Comparison of ENCODE assay signal across 11 cellular contexts in the genomic region with DNA sequence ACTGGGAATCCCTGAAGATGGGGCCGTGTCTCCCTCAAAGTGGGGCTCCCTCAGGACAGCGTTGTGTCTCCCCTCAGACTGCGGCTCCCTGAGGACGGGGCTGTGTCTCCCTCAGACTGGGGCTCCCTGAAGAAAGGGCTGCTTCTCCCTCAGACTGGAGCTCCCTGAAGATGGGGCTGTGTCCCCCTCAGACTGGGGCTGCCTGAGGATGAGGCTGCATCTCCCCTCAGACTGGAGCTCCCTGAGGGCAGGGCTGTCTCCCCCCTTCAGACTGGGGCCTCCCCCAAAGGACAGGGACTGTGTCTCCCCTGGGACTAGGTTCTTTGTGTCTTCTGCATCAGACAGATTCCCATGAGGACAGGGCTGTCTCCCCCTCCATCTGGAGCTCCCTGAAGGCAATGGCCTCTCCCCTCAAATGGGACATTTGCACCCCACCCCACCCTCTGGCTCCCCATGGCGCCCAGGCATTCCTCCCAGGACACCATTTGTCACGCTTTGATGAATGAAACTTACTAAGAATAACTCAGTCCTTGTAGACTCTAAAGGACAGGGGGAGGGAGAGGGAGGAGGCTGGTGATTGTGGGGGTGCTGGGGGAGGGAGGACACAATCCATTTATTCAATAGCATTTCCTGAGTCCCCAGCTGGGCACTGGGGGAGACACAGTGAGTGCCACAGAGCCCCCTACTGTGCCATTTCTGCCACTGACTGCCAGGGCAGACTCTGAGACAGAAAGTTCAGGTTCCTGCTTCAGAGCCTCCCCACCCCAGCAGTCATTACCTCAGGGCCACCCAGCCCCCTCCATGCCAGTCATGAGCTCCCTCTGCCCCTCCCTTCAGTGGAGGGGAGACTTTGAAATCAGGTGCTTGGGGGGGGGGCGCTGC.
DNase-seq lines count a peak whose midpoint lies in the region; ATAC-seq and TF ChIP-seq lines count a peak whose summit lies in the region.
"Had no signal": no experiment of that assay in that cellular context is flagged by ENCODE, and none has a peak within 500 bp of the region (broad histone marks: within the 10 kb centered on the region; RNA-seq: fewer than 3 reads in every experiment).

No MANE protein-coding gene starts in this region.

- no peaks in the 10 kb centered on the region for H3K36me3 ChIP-seq in IMR-90 (ENCODE audit: control insufficient read depth, insufficient read depth, low read length)
- no peaks in the 10 kb centered on the region for H3K36me3 ChIP-seq in mesenchymal stem cell (ENCODE audit: control insufficient read depth in 1 of 2, insufficient read depth in 2 of 2, low read depth in 1 of 2, low read length in 2 of 2)
- H3K36me3 ChIP-seq in esophagus squamous epithelium, result no peaks in the 10 kb centered on the region
- H3K36me3 ChIP-seq: tibial artery had no signal

- TF ChIP-seq POLR2A in IMR-90 (IDR thresholded peaks at IDR 0.05; ENCODE audit: low read depth, low read length) (no peak), esophagus squamous epithelium (IDR thresholded peaks at IDR 0.05) (no peak)

- in situ Hi-C loops in IMR-90 (cut with MboI; ENCODE audit: low sequenced_read_pairs), result no loop called here
- in situ Hi-C loops in astrocyte of the spinal cord (cut with HindIII; ENCODE audit: low sequenced_read_pairs), result no loop called here

- H4K5ac ChIP-seq in IMR-90 (ENCODE audit: low read depth, low read length), result peak overlapping the region; percentile 83

- DNase-seq in Daoy (ENCODE audit: low read depth), result peak; percentile 84
- DNase-seq in IMR-90, result peak; percentile 33
- no peak for DNase-seq in astrocyte of the spinal cord (ENCODE audit: low read depth, low spot score)
- DNase-seq in mesenchymal stem cell, result peak; percentile 48
- DNase-seq in GF-D8 (lab: John Stamatoyannopoulos, UW), result no peak
- no peak for DNase-seq in germinal center (ENCODE audit: low spot score)
- no peak for DNase-seq in esophagus squamous epithelium (lab: John Stamatoyannopoulos, UW)
- DNase-seq: activated B cell treated with CpG ODN at 0.5 μM for 24 hours had no signal

- CTCF ChIA-PET in IMR-90 (lab: Yijun Ruan, JAX), result no interaction called here

- peaks cover 5% of the 10 kb centered on the region for H3K9me1 ChIP-seq in IMR-90 (ENCODE audit: insufficient read depth, low read length)

- peak overlapping the region; percentile 80 to 99 for H2BK12ac ChIP-seq in mesenchymal stem cell (ENCODE audit: low read length in 2 of 2)

- H3K23ac ChIP-seq in IMR-90 (ENCODE audit: low read depth, low read length) (peak overlapping the region; percentile 70), mesenchymal stem cell (ENCODE audit: low read length in 2 of 2) (no peak overlapping the region)

- H2AK5ac ChIP-seq in IMR-90 (ENCODE audit: low read depth, low read length) (peak overlapping the region; percentile 99), mesenchymal stem cell (ENCODE audit: low read length, severe bottlenecking) (peak overlapping the region; percentile 85)

- TF ChIP-seq CTCF in IMR-90 (conservative IDR thresholded peaks at IDR 0.05; ENCODE audit: low read depth, low read length) (peak; percentile 51), astrocyte of the spinal cord (IDR thresholded peaks at IDR 0.05; ENCODE audit: low read depth, low read length) (peak; percentile 41), esophagus squamous epithelium (IDR thresholded peaks at IDR 0.05) (peak in 1 of 6 experiments; percentile 17)

- ATAC-seq in IMR-90 (ENCODE audit: low read depth) (peak; percentile 21), GM19324 (IDR thresholded peaks at IDR 0.05; ENCODE audit: low FRiP score, unreplicated experiment) (no peak)

- H3K4me3 ChIP-seq in IMR-90 (ENCODE audit: insufficient read depth, low read depth, low read length) (no peak overlapping the region), astrocyte of the spinal cord (ENCODE audit: low read depth, low read length) (no peak overlapping the region), mesenchymal stem cell (ENCODE audit: insufficient read depth in 1 of 2, low read depth in 1 of 2, low read length in 2 of 2) (no peak overlapping the region), esophagus squamous epithelium (no peak overlapping the region)
- H3K4me3 ChIP-seq: tibial artery had no signal

- no peaks in the 10 kb centered on the region for H3K79me1 ChIP-seq in IMR-90 (ENCODE audit: low read depth in 1 of 2, low read length in 2 of 2)
- no peaks in the 10 kb centered on the region for H3K79me1 ChIP-seq in mesenchymal stem cell (replicated peaks; ENCODE audit: low read length, poor library complexity, severe bottlenecking)

- 0 out of 2 replicates have a peak overlapping the region, but pooled peaks have one; percentile 18 for H3K9ac ChIP-seq in IMR-90 (ENCODE audit: low read depth, low read length)
- H3K9ac ChIP-seq in mesenchymal stem cell (ENCODE audit: low read length), result no peak overlapping the region
- H3K9ac ChIP-seq: parathyroid adenoma had no signal

- dilution Hi-C loops in IMR-90 (cut with HindIII; ENCODE audit: low sequenced_read_pairs, unreplicated experiment), result no loop called here

- H2BK120ac ChIP-seq in IMR-90 (ENCODE audit: low read depth, low read length) (peak overlapping the region; percentile 67), mesenchymal stem cell (ENCODE audit: low read depth, low read length) (peak overlapping the region; percentile 66)

- H2BK15ac ChIP-seq in IMR-90 (ENCODE audit: low read depth, low read length) (peak overlapping the region; percentile 91; the same call in 2 of the 3 replicates), mesenchymal stem cell (ENCODE audit: low read depth, poor library complexity, severe bottlenecking) (peak overlapping the region; percentile 55)

- POLR2A ChIA-PET in IMR-90 (lab: Charles Lee; ENCODE audit: unreplicated experiment), result no interaction called here

- no peaks in the 10 kb centered on the region for H4K20me1 ChIP-seq in IMR-90 (ENCODE audit: insufficient read depth, low read length)

- 90% methylated on average over 2 of the region's 7 CpGs; no CpG with 5 or more reads in 1 of the 2 experiments for WGBS in IMR-90 (ENCODE audit: extremely low coverage in 2 of 2, insufficient read length in 1 of 2), 2 experiments
- WGBS in mesenchymal stem cell, result 68% methylated on average over 4 of the region's 7 CpGs
- 45 to 57% methylated on average over 1 of the region's 7 CpGs for WGBS in esophagus squamous epithelium, 2 donors

- intact Hi-C loops in IMR-90 (cut with micrococcal nuclease) (no loop called here), esophagus squamous epithelium (cut with DNase I) (no loop called here)

- no peaks in the 10 kb centered on the region for H3K27me3 ChIP-seq in IMR-90 (ENCODE audit: control insufficient read depth, insufficient read depth, low read length)
- H3K27me3 ChIP-seq in mesenchymal stem cell (ENCODE audit: control insufficient read depth in 1 of 2, insufficient read depth in 1 of 2, low read length in 2 of 2), result no peaks in the 10 kb centered on the region
- peaks cover 0 to 66% (median 3%) of the 10 kb centered on the region in 4 donors for H3K27me3 ChIP-seq in esophagus squamous epithelium

- H2BK20ac ChIP-seq in IMR-90 (ENCODE audit: low read depth, low read length), result peak overlapping the region; percentile 92

- peak overlapping the region; percentile 93 for H3K14ac ChIP-seq in IMR-90 (replicated peaks; ENCODE audit: low read depth, low read length)
- peak overlapping the region in 1 of 2 experiments; percentile 90 for H3K14ac ChIP-seq in mesenchymal stem cell (ENCODE audit: low read length in 2 of 2)

- TF ChIP-seq RAD21 in IMR-90 (IDR thresholded peaks at IDR 0.05; ENCODE audit: low read length), result peak; percentile 58

- H3K4ac ChIP-seq in IMR-90 (ENCODE audit: low read depth, low read length) (peak overlapping the region; percentile 95), mesenchymal stem cell (ENCODE audit: low read depth in 1 of 2, low read length in 2 of 2) (peak overlapping the region; percentile 76)

- H4K8ac ChIP-seq in IMR-90 (ENCODE audit: low read depth in 2 of 2, low read length in 2 of 2), result peak overlapping the region; percentile 14 to 79; a peak in 3 of 4 replicates
- peak overlapping the region; percentile 67 for H4K8ac ChIP-seq in mesenchymal stem cell (ENCODE audit: low read length)

- H4K91ac ChIP-seq in IMR-90 (ENCODE audit: insufficient read depth, low read depth, low read length) (peak overlapping the region; percentile 89), mesenchymal stem cell (ENCODE audit: low read length) (peak overlapping the region; percentile 83)

- no peak overlapping the region for H3K56ac ChIP-seq in IMR-90 (ENCODE audit: extremely low read depth, insufficient read depth, low read length)

- peak overlapping the region; percentile 88 for H2AK9ac ChIP-seq in IMR-90 (replicated peaks; ENCODE audit: low read depth, low read length, poor library complexity)

- peak overlapping the region; percentile 81 for H3K18ac ChIP-seq in IMR-90 (ENCODE audit: low read depth, low read length)
- peak overlapping the region; percentile 82 to 93 for H3K18ac ChIP-seq in mesenchymal stem cell (ENCODE audit: low read depth in 1 of 2, low read length in 2 of 2)

- H2AFZ ChIP-seq in IMR-90 (replicated peaks; ENCODE audit: low read length, poor library complexity) (peak overlapping the region; percentile 75), mesenchymal stem cell (ENCODE audit: low read depth, low read length) (no peak overlapping the region)
- H2AFZ ChIP-seq: parathyroid adenoma had no signal

- H3K4me2 ChIP-seq in IMR-90 (ENCODE audit: low read depth, low read length) (no peak overlapping the region), mesenchymal stem cell (ENCODE audit: low read length, poor library complexity, severe bottlenecking) (no peak overlapping the region)

- peaks cover 26% of the 10 kb centered on the region for H3K4me1 ChIP-seq in IMR-90 (ENCODE audit: control insufficient read depth, insufficient read depth, low read length)
- H3K4me1 ChIP-seq in mesenchymal stem cell (ENCODE audit: control insufficient read depth, insufficient read depth, low read depth, low read length), result peaks cover 65% of the 10 kb centered on the region
- H3K4me1 ChIP-seq in esophagus squamous epithelium, result peaks cover 14 to 19% (median 17%) of the 10 kb centered on the region in 3 donors

- H2BK5ac ChIP-seq in IMR-90 (ENCODE audit: low read depth, low read length, poor library complexity, severe bottlenecking), result peak overlapping the region; percentile 50
- no peak overlapping the region for H2BK5ac ChIP-seq in mesenchymal stem cell (ENCODE audit: low read depth, low read length, poor library complexity, severe bottlenecking)

- H3K27ac ChIP-seq in IMR-90 (ENCODE audit: insufficient read depth, low read length), result no peak overlapping the region; the same call in 1 of the 2 replicates
- H3K27ac ChIP-seq in mesenchymal stem cell (ENCODE audit: low read length, poor library complexity, severe bottlenecking), result no peak overlapping the region
- H3K27ac ChIP-seq in esophagus squamous epithelium, result no peak overlapping the region
- H3K27ac ChIP-seq: parathyroid adenoma, tibial artery had no signal

- no TSS peak for BruUV-seq in IMR-90 (replicated peaks; lab: Mats Ljungman, UMichigan)

- H3K9me3 ChIP-seq in IMR-90 (ENCODE audit: control insufficient read depth, insufficient read depth, low read length), result no peaks in the 10 kb centered on the region
- H3K9me3 ChIP-seq in mesenchymal stem cell (ENCODE audit: control insufficient read depth, low read length), result no peaks in the 10 kb centered on the region
- H3K9me3 ChIP-seq in esophagus squamous epithelium, result no peaks in the 10 kb centered on the region
- H3K9me3 ChIP-seq: tibial artery had no signal

TF ChIP-seq in IMR-90, 13 proteins besides CTCF, POLR2A, EP300 and RAD21 (continues in another document):
- TF ChIP-seq SMC3 (IDR thresholded peaks at IDR 0.05; ENCODE audit: low read depth, low read length), result peak; percentile 45

Comparison
In these comparisons a context has a peak if more than half of its experiments do, and no peak if none do; other contexts are left out.
1. DNase-seq: peak in Daoy (single experiment), IMR-90 (single experiment) and mesenchymal stem cell (single experiment); none in astrocyte of the spinal cord (single experiment), GF-D8 (single experiment), germinal center (single experiment) and esophagus squamous epithelium (single experiment).